In the genomic region with DNA sequence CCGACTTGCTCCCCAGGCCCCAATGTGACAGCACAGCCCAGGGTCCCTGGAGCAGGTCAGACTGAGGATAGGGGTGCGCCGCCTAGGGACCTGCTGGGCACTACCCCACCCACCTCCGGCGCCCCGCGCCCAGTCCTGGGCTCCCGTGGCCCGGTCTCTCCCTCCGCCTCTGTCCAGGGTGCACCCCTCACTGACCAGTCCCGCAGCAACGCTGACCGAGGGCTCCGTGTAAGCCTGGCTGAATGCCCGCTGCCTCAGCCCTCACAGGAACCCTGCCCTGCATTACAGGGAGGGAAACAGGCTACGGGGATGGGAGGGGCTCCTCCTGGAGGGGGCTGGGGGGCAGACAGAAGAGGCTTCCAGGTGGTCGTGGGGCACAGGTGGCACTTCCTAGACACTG, we compare ENCODE assay signal across 19 cellular contexts. TPM values are rescaled to one million over a fixed set of nuclear protein-coding genes. Genes with fewer than 3 reads are reported as not detected.
DNase-seq lines count a peak whose midpoint lies in the region; ATAC-seq and TF ChIP-seq lines count a peak whose summit lies in the region.
"Had no signal": no experiment of that assay in that cellular context is flagged by ENCODE, and none has a peak within 500 bp of the region (broad histone marks: within the 10 kb centered on the region; RNA-seq: fewer than 3 reads in every experiment).

No MANE protein-coding gene starts in this region.

- no peak for ATAC-seq in CD4-positive, alpha-beta T cell (ENCODE audit: poor library complexity)
- ATAC-seq in lower lobe of right lung = no peak
- ATAC-seq in stimulated activated naive B cell treated with anti-CD40 and anti-IgM and Interleukin-4, amounts not matched to agents 10 μg/mL and 1 μg/mL and 100 μg/mL, for 72 hours (replicated peaks) = no peak
- ATAC-seq in HG02885 (IDR thresholded peaks at IDR 0.05; ENCODE audit: poor library complexity, unreplicated experiment) = no peak
- no peak for ATAC-seq in GM21723 (IDR thresholded peaks at IDR 0.05; ENCODE audit: unreplicated experiment)
- ATAC-seq: activated CD4-positive, CD25-positive, alpha-beta regulatory T cell treated with anti-CD3 and anti-CD28 coated beads, Interleukin-2, amount 50 U/mL, for 24 hours had no signal

- peaks cover 17% of the 10 kb centered on the region for H3K36me3 Mint-ChIP-seq in CD4-positive, alpha-beta T cell (ENCODE audit: low read depth)
- H3K36me3 Mint-ChIP-seq in stimulated activated naive B cell treated with anti-CD40 and anti-IgM and Interleukin-4, amounts not matched to agents 10 μg/mL and 1 μg/mL and 100 μg/mL, for 72 hours = peaks cover 27 to 30% of the 10 kb centered on the region in 2 donors

- H3K27me3 ChIP-seq in CD4-positive, alpha-beta T cell (ENCODE audit: control insufficient read depth, insufficient read depth, low read length) = no peaks in the 10 kb centered on the region
- H3K27me3 ChIP-seq in Peyer's patch (no peaks in the 10 kb centered on the region), lower lobe of right lung (ENCODE audit: low read depth) (no peaks in the 10 kb centered on the region)
- H3K27me3 ChIP-seq: dorsolateral prefrontal cortex had no signal

- H3K4me3 Mint-ChIP-seq in CD4-positive, alpha-beta T cell = no peak overlapping the region
- no peak overlapping the region for H3K4me3 Mint-ChIP-seq in stimulated activated naive B cell treated with anti-CD40 and anti-IgM and Interleukin-4, amounts not matched to agents 10 μg/mL and 1 μg/mL and 100 μg/mL, for 72 hours
- H3K4me3 Mint-ChIP-seq: activated naive CD4-positive, alpha-beta T cell treated with anti-CD3 and anti-CD28 coated beads, Interleukin-2, amount 50 U/mL, for 24 hours had no signal

- DNase-seq in CD4-positive, alpha-beta T cell = no peak
- no peak for DNase-seq in Peyer's patch
- no peak for DNase-seq in lower lobe of right lung
- no peak for DNase-seq in stimulated activated naive B cell treated with anti-CD40 and anti-IgM and Interleukin-4, amounts not matched to agents 10 μg/mL and 1 μg/mL and 100 μg/mL, for 72 hours
- no peak for DNase-seq in effector CD4-positive, alpha-beta T cell
- DNase-seq: activated CD8-positive, alpha-beta memory T cell treated with anti-CD3 and anti-CD28 coated beads, Interleukin-2, amount 50 U/mL, for 48 hours; DMS153; dorsolateral prefrontal cortex; glutamatergic neuron; Karpas-422; mammary epithelial cell; NCI-H1092 treated with DMSO at 0.1 percent for 48 hours; NCI-H2107; NCI-H524 had no signal

- no peaks in the 10 kb centered on the region for H3K9me3 ChIP-seq in CD4-positive, alpha-beta T cell (ENCODE audit: control insufficient read depth, low read length)
- H3K9me3 ChIP-seq in Peyer's patch (no peaks in the 10 kb centered on the region), lower lobe of right lung (no peaks in the 10 kb centered on the region)

- CTCF ChIA-PET in CD4-positive, alpha-beta T cell (lab: Charles Lee) = interaction anchor here (3.6 kb wide), 1 partner anchor 22 kb away, joined by 8 read pairs; no protein-coding TSS in a partner anchor

- H3K4me1 ChIP-seq in Peyer's patch = peaks cover 4 to 50% (median 30%) of the 10 kb centered on the region in 4 donors
- peaks cover 60% of the 10 kb centered on the region for H3K4me1 ChIP-seq in lower lobe of right lung

- intact Hi-C loops in CD4-positive, alpha-beta T cell (cut with DNase I, micrococcal nuclease) = no loop called here
- intact Hi-C loops in lower lobe of right lung (cut with DNase I) = no loop called here

- no peaks in the 10 kb centered on the region for H3K27me3 Mint-ChIP-seq in CD4-positive, alpha-beta T cell
- no peaks in the 10 kb centered on the region for H3K27me3 Mint-ChIP-seq in stimulated activated naive B cell treated with anti-CD40 and anti-IgM and Interleukin-4, amounts not matched to agents 10 μg/mL and 1 μg/mL and 100 μg/mL, for 72 hours
- H3K27me3 Mint-ChIP-seq: activated naive CD4-positive, alpha-beta T cell treated with anti-CD3 and anti-CD28 coated beads, Interleukin-2, amount 50 U/mL, for 24 hours had no signal

- H3K9me3 Mint-ChIP-seq in CD4-positive, alpha-beta T cell = no peaks in the 10 kb centered on the region
- H3K9me3 Mint-ChIP-seq in stimulated activated naive B cell treated with anti-CD40 and anti-IgM and Interleukin-4, amounts not matched to agents 10 μg/mL and 1 μg/mL and 100 μg/mL, for 72 hours = peaks cover 1 to 4% of the 10 kb centered on the region in 2 donors
- H3K9me3 Mint-ChIP-seq: activated naive CD4-positive, alpha-beta T cell treated with anti-CD3 and anti-CD28 coated beads, Interleukin-2, amount 50 U/mL, for 24 hours had no signal

- peaks cover 29% of the 10 kb centered on the region for H3K4me1 Mint-ChIP-seq in CD4-positive, alpha-beta T cell (ENCODE audit: low read depth)
- H3K4me1 Mint-ChIP-seq in stimulated activated naive B cell treated with anti-CD40 and anti-IgM and Interleukin-4, amounts not matched to agents 10 μg/mL and 1 μg/mL and 100 μg/mL, for 72 hours = peaks cover 23 to 42% of the 10 kb centered on the region in 2 donors

- H3K4me3 ChIP-seq in Peyer's patch = peak overlapping the region in 2 of 4 donors; percentile 1 to 35
- H3K4me3 ChIP-seq in lower lobe of right lung = no peak overlapping the region
- H3K4me3 ChIP-seq: dorsolateral prefrontal cortex had no signal

- no peak for TF ChIP-seq POLR2A in Peyer's patch (IDR thresholded peaks at IDR 0.05)

- no peak for TF ChIP-seq CTCF in CD4-positive, alpha-beta T cell (IDR thresholded peaks at IDR 0.05)
- TF ChIP-seq CTCF in Peyer's patch (IDR thresholded peaks at IDR 0.05) (no peak), lower lobe of right lung (IDR thresholded peaks at IDR 0.05) (no peak)

- no peak overlapping the region for H3K27ac ChIP-seq in CD4-positive, alpha-beta T cell (ENCODE audit: low read depth, low read length)
- peak overlapping the region; percentile 52 to 88 (median 73) for H3K27ac ChIP-seq in Peyer's patch
- peak overlapping the region; percentile 73 for H3K27ac ChIP-seq in lower lobe of right lung
- H3K27ac ChIP-seq: HL-60 had no signal

- POLR2A ChIA-PET in CD4-positive, alpha-beta T cell (lab: Charles Lee) = no interaction called here

- peak overlapping the region; percentile 61 for H3K27ac Mint-ChIP-seq in CD4-positive, alpha-beta T cell
- H3K27ac Mint-ChIP-seq in stimulated activated naive B cell treated with anti-CD40 and anti-IgM and Interleukin-4, amounts not matched to agents 10 μg/mL and 1 μg/mL and 100 μg/mL, for 72 hours = peak overlapping the region; percentile 62

- peaks cover 0 to 15% (median 0%) of the 10 kb centered on the region in 3 donors for H3K36me3 ChIP-seq in Peyer's patch
- peaks cover 22% of the 10 kb centered on the region for H3K36me3 ChIP-seq in lower lobe of right lung

RNA-seq across cellular contexts. Expression of gene GPX4, which starts 31.7 kb away (rescaled TPM):
- total RNA-seq in CD4-positive, alpha-beta T cell = 100 to 1,000 TPM; 174 to 175 TPM
- total RNA-seq in Peyer's patch (100 to 1,000 TPM; 258 to 493 (median 326) TPM), lower lobe of right lung (378 TPM)

RNA-seq across cellular contexts. Expression of gene SBNO2, which starts 38.6 kb away (rescaled TPM):
- 100 to 1,000 TPM; 126 to 137 TPM for total RNA-seq in CD4-positive, alpha-beta T cell
- total RNA-seq in Peyer's patch (10 to 100 TPM; 26.4 to 71.0 (median 57.8) TPM), lower lobe of right lung (91.6 TPM)

RNA-seq across cellular contexts. Expression of gene POLR2E, which starts 40.3 kb away (rescaled TPM):
- total RNA-seq in CD4-positive, alpha-beta T cell = 10 to 100 TPM; 45.8 to 49.0 TPM
- total RNA-seq in Peyer's patch (100 to 1,000 TPM in 2 of 4 donors, 10 to 100 TPM in 2; 74.3 to 107 (median 96.9) TPM), lower lobe of right lung (158 TPM)
